ENCODE assay signal across 8 cellular contexts in the genomic region with DNA sequence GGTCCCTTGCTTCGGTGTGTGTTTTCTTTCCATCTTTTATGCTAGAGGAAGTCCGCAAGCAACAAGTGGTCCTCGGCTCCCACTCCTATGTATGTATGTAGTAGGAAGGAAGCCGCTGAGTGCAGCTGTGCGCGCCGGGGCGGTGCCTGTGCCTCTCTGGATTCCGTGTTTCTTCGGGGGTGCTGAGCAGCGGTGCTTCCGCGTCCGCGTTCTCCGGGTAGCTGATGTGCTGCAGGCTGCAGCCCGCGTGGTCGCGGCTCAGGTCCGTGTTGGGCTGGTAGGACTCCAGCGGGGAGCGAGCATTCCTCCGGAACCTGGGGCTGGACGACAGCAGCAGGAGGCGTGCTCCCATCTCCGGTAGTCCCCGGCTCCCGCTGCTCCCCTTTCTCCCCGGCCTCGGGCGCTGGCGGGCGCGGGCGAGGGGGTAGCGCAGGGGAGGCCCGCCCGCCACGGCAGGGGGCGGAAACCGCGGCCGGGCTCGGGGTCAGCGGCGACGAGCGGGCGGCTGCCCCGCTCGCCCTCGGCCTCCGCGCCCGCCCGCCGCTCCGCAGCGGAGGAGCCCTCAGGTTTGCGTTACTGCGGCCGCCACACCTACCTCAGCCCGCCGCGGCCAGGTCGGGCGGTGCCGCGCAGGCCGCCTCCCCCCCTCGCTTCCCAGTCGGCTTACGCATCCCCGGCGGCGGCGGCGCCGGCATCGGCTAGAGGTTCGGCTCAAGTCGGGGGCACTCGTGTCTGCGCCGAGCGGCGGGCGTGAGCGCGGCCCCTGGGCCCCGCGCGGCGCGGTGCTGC. TPM values are rescaled to one million over a fixed set of nuclear protein-coding genes. Genes with fewer than 3 reads are reported as not detected.
DNase-seq lines count a peak whose midpoint lies in the region; ATAC-seq and TF ChIP-seq lines count a peak whose summit lies in the region.

No MANE protein-coding gene starts in this region.

- H2BK15ac ChIP-seq in neuronal stem cell (ENCODE audit: low read length): peak overlapping the region; percentile 90

- no peak overlapping the region for H4K91ac ChIP-seq in neuronal stem cell (ENCODE audit: low read depth, low read length, poor library complexity)

- no CpG with 5 or more reads among the region's 96 CpGs for WGBS in neuronal stem cell (ENCODE audit: extremely low coverage in 2 of 2, insufficient read length in 2 of 2, insufficient replicate concordance in 1 of 2), 2 donors

- peak overlapping the region; percentile 87 for H2BK12ac ChIP-seq in neuronal stem cell (ENCODE audit: low read length)

- peak overlapping the region; percentile 99 for H2AFZ ChIP-seq in neuronal stem cell (ENCODE audit: low read length)

- H3K4me3 ChIP-seq in fibroblast of the aortic adventitia (ENCODE audit: low read depth, low read length) (peak overlapping the region; percentile 82), neuronal stem cell (ENCODE audit: low read length in 2 of 2) (peak overlapping the region; percentile 74 to 89), subcutaneous abdominal adipose tissue (ENCODE audit: low read depth in 1 of 5, low read length in 5 of 5) (peak overlapping the region; percentile 46 to 85 (median 80))

- peak overlapping the region; percentile 90 for H3K23ac ChIP-seq in neuronal stem cell (ENCODE audit: low read depth, low read length, poor library complexity)

- H2BK120ac ChIP-seq in neuronal stem cell (ENCODE audit: low read depth, low read length): peak overlapping the region; percentile 73

- peak overlapping the region; percentile 85 for H3K4ac ChIP-seq in neuronal stem cell (ENCODE audit: low read length)

- peaks cover 3% of the 10 kb centered on the region for H3K79me1 ChIP-seq in neuronal stem cell (ENCODE audit: low read depth, low read length)

- peak; percentile 40 for ATAC-seq in GM19463 (IDR thresholded peaks at IDR 0.05; ENCODE audit: unreplicated experiment)
- ATAC-seq in HG03571 (IDR thresholded peaks at IDR 0.05; ENCODE audit: unreplicated experiment): peak; percentile 44

- no peak for TF ChIP-seq CTCF in fibroblast of the aortic adventitia (IDR thresholded peaks at IDR 0.05; ENCODE audit: insufficient read depth, low read length)

- peak overlapping the region; percentile 96 for H3K18ac ChIP-seq in neuronal stem cell (ENCODE audit: low read length)

- H4K8ac ChIP-seq in neuronal stem cell (ENCODE audit: low read depth, low read length): no peak overlapping the region

- H3K9ac ChIP-seq in neuronal stem cell (ENCODE audit: low read depth, low read length, poor library complexity) (peak overlapping the region; percentile 89), subcutaneous abdominal adipose tissue (ENCODE audit: low read length in 5 of 5) (peak overlapping the region in 3 of 5 donors; percentile 67 to 76 (median 70))

- peak overlapping the region; percentile 92 for H3K4me2 ChIP-seq in neuronal stem cell (ENCODE audit: insufficient read depth, low read length, poor library complexity, severe bottlenecking)

- peaks cover 3 to 8% of the 10 kb centered on the region in 2 donors for H3K4me1 ChIP-seq in neuronal stem cell (ENCODE audit: control insufficient read depth in 2 of 2, insufficient read depth in 1 of 2, low read depth in 1 of 2, low read length in 2 of 2)
- H3K4me1 ChIP-seq in subcutaneous abdominal adipose tissue (ENCODE audit: control insufficient read depth in 5 of 5, insufficient read depth in 5 of 5, low read length in 5 of 5): peaks cover 0 to 53% (median 30%) of the 10 kb centered on the region in 5 donors

- H3K9me3 ChIP-seq in neuronal stem cell (replicated peaks in 1 of 2; ENCODE audit: control insufficient read depth in 2 of 2, insufficient read depth in 1 of 2, low read depth in 1 of 2, low read length in 2 of 2): peaks cover 0 to 8% of the 10 kb centered on the region in 2 donors
- no peaks in the 10 kb centered on the region for H3K9me3 ChIP-seq in subcutaneous abdominal adipose tissue (ENCODE audit: control insufficient read depth in 5 of 5, low read length in 5 of 5)

- H3K27ac ChIP-seq in neuronal stem cell (replicated peaks; ENCODE audit: low read length) (peak overlapping the region; percentile 34), subcutaneous abdominal adipose tissue (ENCODE audit: low read depth, low read length) (peak overlapping the region; percentile 66)

- H2BK5ac ChIP-seq in neuronal stem cell (ENCODE audit: low read length): peak overlapping the region; percentile 83

- H3K36me3 ChIP-seq in neuronal stem cell (replicated peaks in 1 of 2; ENCODE audit: control insufficient read depth in 2 of 2, insufficient read depth in 2 of 2, low read length in 2 of 2): peaks cover 0 to 6% of the 10 kb centered on the region in 2 donors
- H3K36me3 ChIP-seq in subcutaneous abdominal adipose tissue (ENCODE audit: control insufficient read depth in 5 of 5, insufficient read depth in 5 of 5, low read length in 5 of 5): peaks cover 0 to 8% (median 0%) of the 10 kb centered on the region in 5 donors

- H3K14ac ChIP-seq in neuronal stem cell (ENCODE audit: low read length): peak overlapping the region; percentile 75

- H3K27me3 ChIP-seq in neuronal stem cell (ENCODE audit: control insufficient read depth in 3 of 3, insufficient read depth in 3 of 3, low read depth in 1 of 3, low read length in 3 of 3) (peaks cover 0 to 15% (median 0%) of the 10 kb centered on the region in 3 experiments), subcutaneous abdominal adipose tissue (ENCODE audit: control insufficient read depth in 5 of 5, insufficient read depth in 4 of 5, low read length in 5 of 5) (peaks cover 0 to 2% (median 0%) of the 10 kb centered on the region in 5 donors)

- peak; percentile 85 for DNase-seq in COLO668 (lab: John Stamatoyannopoulos, UW; ENCODE audit: unreplicated experiment)
- DNase-seq in activated T-helper 1 cell treated with anti-CD3 and anti-CD28 coated beads, Interleukin-2, amount 50 U/mL, for 16 hours (ENCODE audit: low read depth in 1 of 2, low spot score in 1 of 2): peak; percentile 42 to 47
- peak; percentile 54 for DNase-seq in fibroblast of the aortic adventitia (ENCODE audit: low read depth)
- peak; percentile 32 for DNase-seq in neuronal stem cell (ENCODE audit: low spot score)

- no peak overlapping the region for H2AK5ac ChIP-seq in neuronal stem cell (ENCODE audit: low read depth, low read length)

TF ChIP-seq in PFSK-1, 5 proteins besides CTCF, POLR2A, EP300 and RAD21:
- TF ChIP-seq POLR2AphosphoS5 (IDR thresholded peaks at IDR 0.05; ENCODE audit: low read depth, low read length) (no peak), SIN3A (IDR thresholded peaks at IDR 0.05; ENCODE audit: borderline replicate concordance, insufficient read depth, low read length) (0 out of 2 replicates have a peak, but pooled peaks have one; percentile 44), FOXP2 (optimal IDR thresholded peaks at IDR 0.05; ENCODE audit: borderline replicate concordance, extremely low read depth, extremely low read length, insufficient read depth) (peak; percentile 14)
- TF ChIP-seq, protein P1, sequence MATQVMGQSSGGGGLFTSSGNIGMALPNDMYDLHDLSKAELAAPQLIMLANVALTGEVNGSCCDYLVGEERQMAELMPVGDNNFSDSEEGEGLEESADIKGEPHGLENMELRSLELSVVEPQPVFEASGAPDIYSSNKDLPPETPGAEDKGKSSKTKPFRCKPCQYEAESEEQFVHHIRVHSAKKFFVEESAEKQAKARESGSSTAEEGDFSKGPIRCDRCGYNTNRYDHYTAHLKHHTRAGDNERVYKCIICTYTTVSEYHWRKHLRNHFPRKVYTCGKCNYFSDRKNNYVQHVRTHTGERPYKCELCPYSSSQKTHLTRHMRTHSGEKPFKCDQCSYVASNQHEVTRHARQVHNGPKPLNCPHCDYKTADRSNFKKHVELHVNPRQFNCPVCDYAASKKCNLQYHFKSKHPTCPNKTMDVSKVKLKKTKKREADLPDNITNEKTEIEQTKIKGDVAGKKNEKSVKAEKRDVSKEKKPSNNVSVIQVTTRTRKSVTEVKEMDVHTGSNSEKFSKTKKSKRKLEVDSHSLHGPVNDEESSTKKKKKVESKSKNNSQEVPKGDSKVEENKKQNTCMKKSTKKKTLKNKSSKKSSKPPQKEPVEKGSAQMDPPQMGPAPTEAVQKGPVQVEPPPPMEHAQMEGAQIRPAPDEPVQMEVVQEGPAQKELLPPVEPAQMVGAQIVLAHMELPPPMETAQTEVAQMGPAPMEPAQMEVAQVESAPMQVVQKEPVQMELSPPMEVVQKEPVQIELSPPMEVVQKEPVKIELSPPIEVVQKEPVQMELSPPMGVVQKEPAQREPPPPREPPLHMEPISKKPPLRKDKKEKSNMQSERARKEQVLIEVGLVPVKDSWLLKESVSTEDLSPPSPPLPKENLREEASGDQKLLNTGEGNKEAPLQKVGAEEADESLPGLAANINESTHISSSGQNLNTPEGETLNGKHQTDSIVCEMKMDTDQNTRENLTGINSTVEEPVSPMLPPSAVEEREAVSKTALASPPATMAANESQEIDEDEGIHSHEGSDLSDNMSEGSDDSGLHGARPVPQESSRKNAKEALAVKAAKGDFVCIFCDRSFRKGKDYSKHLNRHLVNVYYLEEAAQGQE (IDR thresholded peaks at IDR 0.05; ENCODE audit: insufficient read depth in 1 of 2, low read depth in 2 of 2, low read length in 2 of 2): no peak

RNA-seq across cellular contexts. Expression of a gene that starts 0.5 kb away (rescaled TPM):
- 1.5 TPM for polyA plus RNA-seq in PFSK-1 (2012; ENCODE audit: insufficient read length, low read depth)
- total RNA-seq in fibroblast of the aortic adventitia (ENCODE audit: low replicate concordance): 0.41 and 0.99 TPM in 2 replicates
- polyA plus RNA-seq in neuronal stem cell (2013, experiment 1 of 2): 1.4 TPM
- 1.4 TPM for polyA plus RNA-seq in neuronal stem cell (2013, experiment 2 of 2)

RNA-seq across cellular contexts. Expression of a gene that starts 0.7 kb away (rescaled TPM):
- polyA plus RNA-seq in PFSK-1 (2012; ENCODE audit: insufficient read length, low read depth): 0.48 TPM
- total RNA-seq in fibroblast of the aortic adventitia (ENCODE audit: low replicate concordance): 5.2 and 7.8 TPM in 2 replicates
- 3.7 TPM for polyA plus RNA-seq in neuronal stem cell (2013, experiment 1 of 2)
- polyA plus RNA-seq in neuronal stem cell (2013, experiment 2 of 2): 3.2 TPM

Comparison
In these comparisons a context has a peak if more than half of its experiments do, and no peak if none do; other contexts are left out.
1. Peak in every context shown above with its lines: DNase-seq, ATAC-seq, H3K4me3 ChIP-seq and H3K27ac ChIP-seq.
2. DNase-seq: peak in every context shown above with its lines; median percentile 85 in COLO668; 54 in fibroblast of the aortic adventitia; 44 in activated T-helper 1 cell treated with anti-CD3 and anti-CD28 coated beads, Interleukin-2, amount 50 U/mL, for 16 hours; 32 in neuronal stem cell.